17 cellular contexts compared by ENCODE assay signal in the genomic region with DNA sequence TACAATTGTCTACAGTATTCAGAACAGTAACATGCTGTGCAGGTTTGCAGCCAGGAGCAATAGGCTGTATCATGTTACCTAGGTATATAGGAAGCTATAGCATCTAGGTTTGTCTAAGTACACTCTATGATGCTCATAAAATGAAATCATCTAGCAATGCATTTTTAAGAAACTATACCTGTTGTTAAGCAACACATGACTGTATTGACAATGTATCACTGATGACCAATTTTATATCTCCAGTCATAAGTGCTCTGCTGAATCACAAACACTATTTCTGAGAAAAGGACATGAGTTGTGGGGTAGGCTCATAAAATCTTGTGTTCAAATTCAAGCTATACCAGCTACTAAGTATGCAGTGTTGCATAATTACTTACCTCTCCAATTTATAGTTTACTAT.
A peak's percentile ranks its signal among the peaks of the same experiment; 100 is the strongest.
DNase-seq lines count a peak whose midpoint lies in the region; ATAC-seq and TF ChIP-seq lines count a peak whose summit lies in the region.
"Had no signal": no experiment of that assay in that cellular context is flagged by ENCODE, and none has a peak within 500 bp of the region (broad histone marks: within the 10 kb centered on the region; RNA-seq: fewer than 3 reads in every experiment).

No MANE protein-coding gene starts in this region.

- no peaks in the 10 kb centered on the region for H3K27me3 Mint-ChIP-seq in endodermal cell (ENCODE audit: insufficient read depth)
- H3K27me3 Mint-ChIP-seq: CD4-positive, alpha-beta memory T cell had no signal

- H3K36me3 ChIP-seq in mammary epithelial cell (ENCODE audit: insufficient read depth, low read length): no peaks in the 10 kb centered on the region
- H3K36me3 ChIP-seq in breast epithelium: no peaks in the 10 kb centered on the region
- H3K36me3 ChIP-seq in RWPE2 (ENCODE audit: low read depth): no peaks in the 10 kb centered on the region
- H3K36me3 ChIP-seq in endodermal cell (ENCODE audit: control insufficient read depth, insufficient read depth, low read length): no peaks in the 10 kb centered on the region

- no peak overlapping the region for H3K9ac ChIP-seq in mammary epithelial cell (ENCODE audit: insufficient read depth, low read length)
- no peak overlapping the region for H3K9ac ChIP-seq in endodermal cell (ENCODE audit: extremely low read depth, low read length, poor library complexity, severe bottlenecking)
- H3K9ac ChIP-seq: GM23248 had no signal

- no peak overlapping the region for H2AFZ ChIP-seq in mammary epithelial cell (ENCODE audit: low read depth, low read length)
- H2AFZ ChIP-seq: GM23248 had no signal

- TF ChIP-seq POLR2A in breast epithelium (IDR thresholded peaks at IDR 0.05): no peak

- no peak overlapping the region for H3K27ac Mint-ChIP-seq in endodermal cell
- H3K27ac Mint-ChIP-seq: CD4-positive, alpha-beta memory T cell had no signal

- H3K27me3 ChIP-seq in mammary epithelial cell (ENCODE audit: insufficient read depth, low read length): peaks cover 5% of the 10 kb centered on the region
- no peaks in the 10 kb centered on the region for H3K27me3 ChIP-seq in breast epithelium
- H3K27me3 ChIP-seq in RWPE2 (ENCODE audit: insufficient read depth, poor library complexity, severe bottlenecking): no peaks in the 10 kb centered on the region
- no peaks in the 10 kb centered on the region for H3K27me3 ChIP-seq in endodermal cell (ENCODE audit: control insufficient read depth, insufficient read depth, low read length, poor library complexity, severe bottlenecking)

- no peaks in the 10 kb centered on the region for H3K4me1 ChIP-seq in mammary epithelial cell (ENCODE audit: insufficient read depth, low read length)
- H3K4me1 ChIP-seq in breast epithelium: no peaks in the 10 kb centered on the region
- H3K4me1 ChIP-seq in RWPE2 (ENCODE audit: insufficient read depth, poor library complexity, severe bottlenecking): no peaks in the 10 kb centered on the region
- H3K4me1 ChIP-seq in endodermal cell (ENCODE audit: control insufficient read depth, insufficient read depth, low read length): no peaks in the 10 kb centered on the region
- H3K4me1 ChIP-seq: A549 had no signal

- no peak for TF ChIP-seq CTCF in mammary epithelial cell (conservative IDR thresholded peaks at IDR 0.05 in 1 of 2, IDR thresholded peaks at IDR 0.05 in 1 of 2; ENCODE audit: extremely low read depth in 1 of 2, insufficient read depth in 1 of 2, low read depth in 1 of 2, low read length in 2 of 2)
- no peak for TF ChIP-seq CTCF in breast epithelium (IDR thresholded peaks at IDR 0.05)
- TF ChIP-seq CTCF in RWPE2 (IDR thresholded peaks at IDR 0.05; ENCODE audit: poor library complexity, severe bottlenecking): no peak
- TF ChIP-seq CTCF in endodermal cell (conservative IDR thresholded peaks at IDR 0.05): no peak

- H4K20me1 ChIP-seq in mammary epithelial cell (ENCODE audit: insufficient read depth, low read length): no peaks in the 10 kb centered on the region

- no peaks in the 10 kb centered on the region for H3K9me3 ChIP-seq in mammary epithelial cell (replicated peaks; ENCODE audit: insufficient read depth, low read length)
- H3K9me3 ChIP-seq in breast epithelium: no peaks in the 10 kb centered on the region
- H3K9me3 ChIP-seq in RWPE2 (ENCODE audit: severe bottlenecking): no peaks in the 10 kb centered on the region
- H3K9me3 ChIP-seq in endodermal cell (ENCODE audit: control insufficient read depth, low read length): no peaks in the 10 kb centered on the region
- H3K9me3 ChIP-seq: A549 had no signal

- peak; percentile 36; the same call in 1 of the 3 replicates for ATAC-seq in RWPE2 (ENCODE audit: low read depth)
- ATAC-seq: A549 had no signal

- H3K79me2 ChIP-seq in mammary epithelial cell (ENCODE audit: insufficient read depth, low read length): no peaks in the 10 kb centered on the region

- CTCF ChIA-PET in mammary epithelial cell (lab: Charles Lee; ENCODE audit: low non-redundant PET): interaction anchor here (0.7 kb wide), 1 partner anchor 120 kb away, joined by 5 read pairs; no protein-coding TSS in a partner anchor

- H3K9me3 Mint-ChIP-seq in endodermal cell: no peaks in the 10 kb centered on the region

- dilution Hi-C loops in mammary epithelial cell (cut with HindIII; ENCODE audit: low sequenced_read_pairs): no loop called here

- H3K36me3 Mint-ChIP-seq in endodermal cell (ENCODE audit: low read depth): no peaks in the 10 kb centered on the region
- H3K36me3 Mint-ChIP-seq: CD4-positive, alpha-beta memory T cell had no signal

- H3K4me3 ChIP-seq in mammary epithelial cell (replicated peaks in 1 of 3; ENCODE audit: insufficient read depth in 1 of 3, low read depth in 2 of 3, low read length in 3 of 3) (no peak overlapping the region), breast epithelium (no peak overlapping the region), RWPE2 (ENCODE audit: severe bottlenecking) (no peak overlapping the region), endodermal cell (ENCODE audit: low read length) (no peak overlapping the region)
- H3K4me3 ChIP-seq: A549, GM23248 had no signal

- intact Hi-C loops in mammary epithelial cell (cut with micrococcal nuclease) (no loop called here), breast epithelium (cut with DNase I; ENCODE audit: low total_unique reads) (no loop called here)

- DNase-seq in mammary epithelial cell (peak; percentile 1), breast epithelium (ENCODE audit: low spot score in 2 of 2) (no peak), RWPE2 (ENCODE audit: low spot score) (no peak), epithelial cell of prostate (ENCODE audit: low read depth, low spot score) (peak; percentile 41), T-helper 9 cell (no peak), endodermal cell (no peak)
- no peak for DNase-seq in stimulated activated CD4-positive, alpha-beta T cell treated with anti-CD3 and anti-CD28 coated beads, Interleukin-4, amount 100 ng/mL, for 1 hour
- DNase-seq: 8988T; C1 segment of cervical spinal cord; CD4-positive, alpha-beta memory T cell; COR-L47; DMS153; DND-41; GM23248; H7; HCEC 1CT had no signal

- peaks cover 1% of the 10 kb centered on the region for H3K4me1 Mint-ChIP-seq in endodermal cell
- H3K4me1 Mint-ChIP-seq: CD4-positive, alpha-beta memory T cell had no signal

- no peak overlapping the region for H3K4me3 Mint-ChIP-seq in endodermal cell
- H3K4me3 Mint-ChIP-seq: CD4-positive, alpha-beta memory T cell had no signal

- H3K27ac ChIP-seq in mammary epithelial cell (ENCODE audit: insufficient read depth, low read depth, low read length): no peak overlapping the region
- H3K27ac ChIP-seq in breast epithelium: no peak overlapping the region
- H3K27ac ChIP-seq in RWPE2 (ENCODE audit: poor library complexity, severe bottlenecking): no peak overlapping the region
- no peak overlapping the region for H3K27ac ChIP-seq in epithelial cell of prostate
- H3K27ac ChIP-seq in endodermal cell (ENCODE audit: low read depth, low read length): no peak overlapping the region
- H3K27ac ChIP-seq: A549, GM23248 had no signal

- BruUV-seq in mammary epithelial cell (replicated peaks; lab: Mats Ljungman, UMichigan): no TSS peak

- H3K4me2 ChIP-seq in mammary epithelial cell (ENCODE audit: insufficient read depth, low read depth, low read length): no peak overlapping the region
- H3K4me2 ChIP-seq: A549 had no signal

- in situ Hi-C loops in mammary epithelial cell (cut with MboI; ENCODE audit: low sequenced_read_pairs in 2 of 2): no loop called here

Comparison
In these comparisons a context has a peak if more than half of its experiments do, and no peak if none do; other contexts are left out.
1. DNase-seq: peak in mammary epithelial cell (single experiment) and epithelial cell of prostate (single experiment); none in breast epithelium (0 of 2), RWPE2 (single experiment), T-helper 9 cell (single experiment), stimulated activated CD4-positive, alpha-beta T cell treated with anti-CD3 and anti-CD28 coated beads, Interleukin-4, amount 100 ng/mL, for 1 hour (single experiment) and endodermal cell (single experiment).